ENCODE assay signal across 19 cellular contexts in the genomic region with DNA sequence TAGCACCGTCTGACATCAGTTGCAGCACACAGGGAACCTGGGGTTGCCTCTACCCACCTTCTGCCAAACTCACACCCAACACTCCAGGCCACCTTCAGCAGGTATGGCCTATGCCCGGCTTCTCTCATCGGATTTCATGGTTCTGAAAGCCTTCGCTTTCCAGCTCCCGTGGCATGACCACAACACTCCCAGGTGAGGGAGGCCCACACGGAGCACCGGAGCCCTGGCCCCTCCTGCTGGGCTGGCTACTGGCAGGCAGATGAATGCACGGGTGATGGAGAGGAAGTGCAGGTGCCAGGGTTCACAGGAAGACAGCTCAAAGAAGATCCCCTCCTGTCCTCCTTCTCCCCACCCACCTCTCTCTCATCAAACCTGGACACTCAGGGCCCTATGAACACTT. TPM values are rescaled to one million over a fixed set of nuclear protein-coding genes. Genes with fewer than 3 reads are reported as not detected.
DNase-seq lines count a peak whose midpoint lies in the region; ATAC-seq and TF ChIP-seq lines count a peak whose summit lies in the region.
"Had no signal": no experiment of that assay in that cellular context is flagged by ENCODE, and none has a peak within 500 bp of the region (broad histone marks: within the 10 kb centered on the region; RNA-seq: fewer than 3 reads in every experiment).

No MANE protein-coding gene starts in this region.

- TF ChIP-seq EP300 in esophagus muscularis mucosa (IDR thresholded peaks at IDR 0.05), result no peak

- POLR2A ChIA-PET in HEK293T (lab: Yijun Ruan, JAX), result no interaction called here

- no peak overlapping the region for H3K4me3 ChIP-seq in esophagus muscularis mucosa
- H3K4me3 ChIP-seq: GM23248, K562, MG63, Peyer's patch had no signal

- no peak for TF ChIP-seq CTCF in esophagus muscularis mucosa (IDR thresholded peaks at IDR 0.05)

- intact Hi-C loops in esophagus muscularis mucosa (cut with DNase I), result no loop called here
- intact Hi-C loops in posterior vena cava (cut with DNase I), result no loop called here

- no peak for ATAC-seq in GM19467 (IDR thresholded peaks at IDR 0.05; ENCODE audit: unreplicated experiment)
- ATAC-seq: K562 had no signal

- no peaks in the 10 kb centered on the region for H3K4me1 ChIP-seq in esophagus muscularis mucosa
- H3K4me1 ChIP-seq: BE2C, Peyer's patch had no signal

- CTCF ChIA-PET in HEK293T (lab: Yijun Ruan, JAX), result no interaction called here

- no peak overlapping the region for H3K27ac ChIP-seq in esophagus muscularis mucosa (replicated peaks in 1 of 4)
- H3K27ac ChIP-seq: GM23248, Peyer's patch had no signal

- WGBS in esophagus muscularis mucosa, result 81% methylated on average over 8 of the region's 8 CpGs

- no peak for TF ChIP-seq POLR2A in esophagus muscularis mucosa (IDR thresholded peaks at IDR 0.05; ENCODE audit: low read depth)

- no peaks in the 10 kb centered on the region for H3K27me3 ChIP-seq in esophagus muscularis mucosa
- H3K27me3 ChIP-seq: BE2C, MG63, Peyer's patch had no signal

- no peaks in the 10 kb centered on the region for H3K36me3 ChIP-seq in esophagus muscularis mucosa
- H3K36me3 ChIP-seq: BE2C, MG63, Peyer's patch had no signal

- DNase-seq in activated CD8-positive, alpha-beta memory T cell treated with anti-CD3 and anti-CD28 coated beads for 24 hours, result peak; percentile 30
- no peak for DNase-seq in activated CD8-positive, alpha-beta memory T cell treated with anti-CD3 and anti-CD28 coated beads, Interleukin-2, amount 50 U/mL, for 4 hours
- peak; percentile 1 for DNase-seq in HEK293T (ENCODE audit: extremely low spot score)
- DNase-seq in esophagus muscularis mucosa (ENCODE audit: extremely low spot score), result peak; percentile 86
- DNase-seq in posterior vena cava (ENCODE audit: low spot score), result peak; percentile 32
- no peak for DNase-seq in DMS114 treated with DMSO at 0.1 percent for 48 hours (lab: John Stamatoyannopoulos, UW; ENCODE audit: unreplicated experiment)
- no peak for DNase-seq in activated effector memory CD4-positive, alpha-beta T cell treated with Interleukin-2 at 50 U/mL for 16 hours
- DNase-seq: BE2C, DMS79, GM23248, MG63, NCI-H1417, NCI-H1694 treated with DMSO at 0.1 percent for 48 hours, NCI-H2081 treated with DMSO at 0.1 percent for 48 hours, NCI-H2171 treated with DMSO at 0.1 percent for 48 hours, Peyer's patch had no signal

- no peaks in the 10 kb centered on the region for H3K9me3 ChIP-seq in esophagus muscularis mucosa
- H3K9me3 ChIP-seq: BE2C, MG63, Peyer's patch had no signal

TF ChIP-seq in HEK293T, 16 proteins besides CTCF, POLR2A, EP300 and RAD21:
- TF ChIP-seq HDGF (IDR thresholded peaks at IDR 0.05; ENCODE audit: borderline replicate concordance) (no peak), SP1 (IDR thresholded peaks at IDR 0.05) (no peak), TARDBP (IDR thresholded peaks at IDR 0.05) (no peak), LEF1 (IDR thresholded peaks at IDR 0.05; ENCODE audit: borderline replicate concordance) (no peak), CTBP1 (IDR thresholded peaks at IDR 0.05; ENCODE audit: borderline replicate concordance) (no peak), FOXK2 (IDR thresholded peaks at IDR 0.05) (no peak), ELF4 (IDR thresholded peaks at IDR 0.05) (no peak), FOXM1 (IDR thresholded peaks at IDR 0.05; ENCODE audit: borderline replicate concordance) (no peak), PKNOX1 (IDR thresholded peaks at IDR 0.05) (no peak), FOXA1 (IDR thresholded peaks at IDR 0.05) (no peak), BHLHE40 (IDR thresholded peaks at IDR 0.05; ENCODE audit: borderline replicate concordance) (no peak), SUZ12 (IDR thresholded peaks at IDR 0.05) (no peak), NFRKB (IDR thresholded peaks at IDR 0.05) (no peak)

RNA-seq across cellular contexts. Expression of gene CACNA2D4, which starts 37.2 kb away (rescaled TPM):
- total RNA-seq in esophagus muscularis mucosa (1 to 10 TPM in 3 of 4 donors, under 1 TPM in 1; 0.84 to 3.8 (median 3.4) TPM), posterior vena cava (1 to 10 TPM; 5.9 to 7.3 TPM)
- total RNA-seq: GM23248, LHCN-M2 had no signal

Comparison
In these comparisons a context has a peak if more than half of its experiments do, and no peak if none do; other contexts are left out.
1. DNase-seq: peak in activated CD8-positive, alpha-beta memory T cell treated with anti-CD3 and anti-CD28 coated beads for 24 hours (single experiment), HEK293T (single experiment), esophagus muscularis mucosa (single experiment) and posterior vena cava (single experiment); none in activated CD8-positive, alpha-beta memory T cell treated with anti-CD3 and anti-CD28 coated beads, Interleukin-2, amount 50 U/mL, for 4 hours (single experiment), DMS114 treated with DMSO at 0.1 percent for 48 hours (single experiment) and activated effector memory CD4-positive, alpha-beta T cell treated with Interleukin-2 at 50 U/mL for 16 hours (single experiment).